In the genomic region with DNA sequence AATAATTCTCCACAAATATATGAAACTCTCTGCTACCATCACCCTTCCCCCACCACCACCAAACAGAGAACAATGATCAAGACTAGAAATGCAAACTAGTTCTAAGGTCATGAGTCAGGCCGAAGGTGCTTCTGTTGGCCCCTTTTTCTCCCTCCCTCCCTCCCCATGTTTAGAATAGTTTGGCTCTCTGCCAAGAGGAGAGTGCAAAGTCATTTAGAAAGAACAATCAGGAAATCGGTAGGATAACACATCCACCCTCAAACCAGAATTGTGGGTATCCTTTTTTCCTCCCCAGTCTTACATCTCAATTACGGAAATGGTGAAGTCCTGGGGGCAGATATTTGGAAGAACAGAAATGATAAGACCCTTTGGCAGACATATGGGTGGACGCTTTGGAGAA, we compare ENCODE assay signal across 2 cellular contexts.
TF ChIP-seq lines count a peak whose summit lies in the region.

No MANE protein-coding gene starts in this region.

TF ChIP-seq in HepG2, 621 proteins besides CTCF, POLR2A, EP300 and RAD21 (continued from another document):
- TF ChIP-seq, protein P1, sequence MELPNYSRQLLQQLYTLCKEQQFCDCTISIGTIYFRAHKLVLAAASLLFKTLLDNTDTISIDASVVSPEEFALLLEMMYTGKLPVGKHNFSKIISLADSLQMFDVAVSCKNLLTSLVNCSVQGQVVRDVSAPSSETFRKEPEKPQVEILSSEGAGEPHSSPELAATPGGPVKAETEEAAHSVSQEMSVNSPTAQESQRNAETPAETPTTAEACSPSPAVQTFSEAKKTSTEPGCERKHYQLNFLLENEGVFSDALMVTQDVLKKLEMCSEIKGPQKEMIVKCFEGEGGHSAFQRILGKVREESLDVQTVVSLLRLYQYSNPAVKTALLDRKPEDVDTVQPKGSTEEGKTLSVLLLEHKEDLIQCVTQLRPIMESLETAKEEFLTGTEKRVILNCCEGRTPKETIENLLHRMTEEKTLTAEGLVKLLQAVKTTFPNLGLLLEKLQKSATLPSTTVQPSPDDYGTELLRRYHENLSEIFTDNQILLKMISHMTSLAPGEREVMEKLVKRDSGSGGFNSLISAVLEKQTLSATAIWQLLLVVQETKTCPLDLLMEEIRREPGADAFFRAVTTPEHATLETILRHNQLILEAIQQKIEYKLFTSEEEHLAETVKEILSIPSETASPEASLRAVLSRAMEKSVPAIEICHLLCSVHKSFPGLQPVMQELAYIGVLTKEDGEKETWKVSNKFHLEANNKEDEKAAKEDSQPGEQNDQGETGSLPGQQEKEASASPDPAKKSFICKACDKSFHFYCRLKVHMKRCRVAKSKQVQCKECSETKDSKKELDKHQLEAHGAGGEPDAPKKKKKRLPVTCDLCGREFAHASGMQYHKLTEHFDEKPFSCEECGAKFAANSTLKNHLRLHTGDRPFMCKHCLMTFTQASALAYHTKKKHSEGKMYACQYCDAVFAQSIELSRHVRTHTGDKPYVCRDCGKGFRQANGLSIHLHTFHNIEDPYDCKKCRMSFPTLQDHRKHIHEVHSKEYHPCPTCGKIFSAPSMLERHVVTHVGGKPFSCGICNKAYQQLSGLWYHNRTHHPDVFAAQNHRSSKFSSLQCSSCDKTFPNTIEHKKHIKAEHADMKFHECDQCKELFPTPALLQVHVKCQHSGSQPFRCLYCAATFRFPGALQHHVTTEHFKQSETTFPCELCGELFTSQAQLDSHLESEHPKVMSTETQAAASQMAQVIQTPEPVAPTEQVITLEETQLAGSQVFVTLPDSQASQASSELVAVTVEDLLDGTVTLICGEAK (IDR thresholded peaks at IDR 0.05): no peak
- TF ChIP-seq, protein P1 (CRISPR knock-in tag; IDR thresholded peaks at IDR 0.05): no peak

TF ChIP-seq in K562, 482 proteins besides CTCF, POLR2A, EP300 and RAD21 (continued from another document):
- TF ChIP-seq NFIX (CRISPR knock-in tag; IDR thresholded peaks at IDR 0.05; ENCODE audit: low read depth) (peak; percentile 76), ATF7 (IDR thresholded peaks at IDR 0.05) (no peak), FOXA3 (CRISPR knock-in tag; conservative IDR thresholded peaks at IDR 0.05 in 1 of 2, IDR thresholded peaks at IDR 0.05 in 1 of 2) (no peak), CHD4 (IDR thresholded peaks at IDR 0.05; ENCODE audit: insufficient read depth, insufficient replicate concordance, low read depth, low read length, poor library complexity, severe bottlenecking) (no peak), ESRRA (IDR thresholded peaks at IDR 0.05; ENCODE audit: borderline replicate concordance, low read depth) (no peak), VEZF1 (CRISPR knock-in tag; IDR thresholded peaks at IDR 0.05) (peak; percentile 32; the same call in 1 of the 2 replicates), HMGXB4 (CRISPR knock-in tag; IDR thresholded peaks at IDR 0.05) (no peak), TAL1 (IDR thresholded peaks at IDR 0.05) (no peak), POLR2AphosphoS2 (IDR thresholded peaks at IDR 0.05; ENCODE audit: low read length) (no peak), SMAD4 (CRISPR knock-in tag; conservative IDR thresholded peaks at IDR 0.05) (no peak), NFE2 (IDR thresholded peaks at IDR 0.05; ENCODE audit: low read depth) (0 out of 2 replicates have a peak, but pooled peaks have one; percentile 54), CBFA2T3 (IDR thresholded peaks at IDR 0.05) (no peak), GTF2E2 (tag; IDR thresholded peaks at IDR 0.05) (no peak), TCF7 (IDR thresholded peaks at IDR 0.05; ENCODE audit: borderline replicate concordance) (no peak), ZNF24 (IDR thresholded peaks at IDR 0.05) (no peak), ZBTB33 (CRISPR knock-in tag; IDR thresholded peaks at IDR 0.05) (no peak), RAD51 (IDR thresholded peaks at IDR 0.05; ENCODE audit: borderline replicate concordance, low read depth) (no peak), EWSR1 (IDR thresholded peaks at IDR 0.05; ENCODE audit: borderline replicate concordance, low read depth, partially characterized antibody) (no peak)
- TF ChIP-seq, protein P2, sequence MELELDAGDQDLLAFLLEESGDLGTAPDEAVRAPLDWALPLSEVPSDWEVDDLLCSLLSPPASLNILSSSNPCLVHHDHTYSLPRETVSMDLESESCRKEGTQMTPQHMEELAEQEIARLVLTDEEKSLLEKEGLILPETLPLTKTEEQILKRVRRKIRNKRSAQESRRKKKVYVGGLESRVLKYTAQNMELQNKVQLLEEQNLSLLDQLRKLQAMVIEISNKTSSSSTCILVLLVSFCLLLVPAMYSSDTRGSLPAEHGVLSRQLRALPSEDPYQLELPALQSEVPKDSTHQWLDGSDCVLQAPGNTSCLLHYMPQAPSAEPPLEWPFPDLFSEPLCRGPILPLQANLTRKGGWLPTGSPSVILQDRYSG (tag; conservative IDR thresholded peaks at IDR 0.05; ENCODE audit: low read depth): no peak
- TF ChIP-seq, protein P3, sequence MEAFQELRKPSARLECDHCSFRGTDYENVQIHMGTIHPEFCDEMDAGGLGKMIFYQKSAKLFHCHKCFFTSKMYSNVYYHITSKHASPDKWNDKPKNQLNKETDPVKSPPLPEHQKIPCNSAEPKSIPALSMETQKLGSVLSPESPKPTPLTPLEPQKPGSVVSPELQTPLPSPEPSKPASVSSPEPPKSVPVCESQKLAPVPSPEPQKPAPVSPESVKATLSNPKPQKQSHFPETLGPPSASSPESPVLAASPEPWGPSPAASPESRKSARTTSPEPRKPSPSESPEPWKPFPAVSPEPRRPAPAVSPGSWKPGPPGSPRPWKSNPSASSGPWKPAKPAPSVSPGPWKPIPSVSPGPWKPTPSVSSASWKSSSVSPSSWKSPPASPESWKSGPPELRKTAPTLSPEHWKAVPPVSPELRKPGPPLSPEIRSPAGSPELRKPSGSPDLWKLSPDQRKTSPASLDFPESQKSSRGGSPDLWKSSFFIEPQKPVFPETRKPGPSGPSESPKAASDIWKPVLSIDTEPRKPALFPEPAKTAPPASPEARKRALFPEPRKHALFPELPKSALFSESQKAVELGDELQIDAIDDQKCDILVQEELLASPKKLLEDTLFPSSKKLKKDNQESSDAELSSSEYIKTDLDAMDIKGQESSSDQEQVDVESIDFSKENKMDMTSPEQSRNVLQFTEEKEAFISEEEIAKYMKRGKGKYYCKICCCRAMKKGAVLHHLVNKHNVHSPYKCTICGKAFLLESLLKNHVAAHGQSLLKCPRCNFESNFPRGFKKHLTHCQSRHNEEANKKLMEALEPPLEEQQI (IDR thresholded peaks at IDR 0.05): no peak
- TF ChIP-seq, protein P4, sequence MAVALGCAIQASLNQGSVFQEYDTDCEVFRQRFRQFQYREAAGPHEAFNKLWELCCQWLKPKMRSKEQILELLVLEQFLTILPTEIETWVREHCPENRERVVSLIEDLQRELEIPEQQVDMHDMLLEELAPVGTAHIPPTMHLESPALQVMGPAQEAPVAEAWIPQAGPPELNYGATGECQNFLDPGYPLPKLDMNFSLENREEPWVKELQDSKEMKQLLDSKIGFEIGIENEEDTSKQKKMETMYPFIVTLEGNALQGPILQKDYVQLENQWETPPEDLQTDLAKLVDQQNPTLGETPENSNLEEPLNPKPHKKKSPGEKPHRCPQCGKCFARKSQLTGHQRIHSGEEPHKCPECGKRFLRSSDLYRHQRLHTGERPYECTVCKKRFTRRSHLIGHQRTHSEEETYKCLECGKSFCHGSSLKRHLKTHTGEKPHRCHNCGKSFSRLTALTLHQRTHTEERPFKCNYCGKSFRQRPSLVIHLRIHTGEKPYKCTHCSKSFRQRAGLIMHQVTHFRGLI (CRISPR knock-in tag; IDR thresholded peaks at IDR 0.05): no peak
- TF ChIP-seq, protein P5, sequence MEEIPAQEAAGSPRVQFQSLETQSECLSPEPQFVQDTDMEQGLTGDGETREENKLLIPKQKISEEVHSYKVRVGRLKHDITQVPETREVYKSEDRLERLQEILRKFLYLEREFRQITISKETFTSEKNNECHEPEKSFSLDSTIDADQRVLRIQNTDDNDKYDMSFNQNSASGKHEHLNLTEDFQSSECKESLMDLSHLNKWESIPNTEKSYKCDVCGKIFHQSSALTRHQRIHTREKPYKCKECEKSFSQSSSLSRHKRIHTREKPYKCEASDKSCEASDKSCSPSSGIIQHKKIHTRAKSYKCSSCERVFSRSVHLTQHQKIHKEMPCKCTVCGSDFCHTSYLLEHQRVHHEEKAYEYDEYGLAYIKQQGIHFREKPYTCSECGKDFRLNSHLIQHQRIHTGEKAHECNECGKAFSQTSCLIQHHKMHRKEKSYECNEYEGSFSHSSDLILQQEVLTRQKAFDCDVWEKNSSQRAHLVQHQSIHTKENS (CRISPR knock-in tag; IDR thresholded peaks at IDR 0.05): no peak
- TF ChIP-seq, protein P6, sequence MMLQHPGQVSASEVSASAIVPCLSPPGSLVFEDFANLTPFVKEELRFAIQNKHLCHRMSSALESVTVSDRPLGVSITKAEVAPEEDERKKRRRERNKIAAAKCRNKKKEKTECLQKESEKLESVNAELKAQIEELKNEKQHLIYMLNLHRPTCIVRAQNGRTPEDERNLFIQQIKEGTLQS (IDR thresholded peaks at IDR 0.05): no peak
- TF ChIP-seq, protein P6 (CRISPR knock-in tag; conservative IDR thresholded peaks at IDR 0.05): no peak
- TF ChIP-seq, protein P7, sequence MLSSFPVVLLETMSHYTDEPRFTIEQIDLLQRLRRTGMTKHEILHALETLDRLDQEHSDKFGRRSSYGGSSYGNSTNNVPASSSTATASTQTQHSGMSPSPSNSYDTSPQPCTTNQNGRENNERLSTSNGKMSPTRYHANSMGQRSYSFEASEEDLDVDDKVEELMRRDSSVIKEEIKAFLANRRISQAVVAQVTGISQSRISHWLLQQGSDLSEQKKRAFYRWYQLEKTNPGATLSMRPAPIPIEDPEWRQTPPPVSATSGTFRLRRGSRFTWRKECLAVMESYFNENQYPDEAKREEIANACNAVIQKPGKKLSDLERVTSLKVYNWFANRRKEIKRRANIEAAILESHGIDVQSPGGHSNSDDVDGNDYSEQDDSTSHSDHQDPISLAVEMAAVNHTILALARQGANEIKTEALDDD (IDR thresholded peaks at IDR 0.05): peak; percentile 46; the same call in 1 of the 2 replicates
TF ChIP-seq in K562: peak in this region for 5.
